Comparison of ENCODE assay signal across 8 cellular contexts in genomic region chr21:33479679-33480480, GRCh38. TPM values are rescaled to one million over a fixed set of nuclear protein-coding genes. Genes with fewer than 3 reads are reported as not detected.
DNase-seq lines count a peak whose midpoint lies in the region; ATAC-seq, FAIRE-seq and TF ChIP-seq lines count a peak whose summit lies in the region.

TSS of gene TMEM50B (minus strand) at chr21:33479974. CDS start at chr21:33468885, 11,089 bp downstream.

- peak; percentile 80 for TF ChIP-seq POLR2A in GM12891 (IDR thresholded peaks at IDR 0.05; ENCODE audit: low read depth, low read length)
- TF ChIP-seq POLR2A in heart left ventricle (IDR thresholded peaks at IDR 0.05) = peak; percentile 86 to 95

- H3K4me3 ChIP-seq in heart left ventricle = peak within 1 kb of the TSS; percentile 64 to 98 (median 90)
- H3K4me3 ChIP-seq in upper lobe of right lung = peak within 1 kb of the TSS; percentile 93

- peak; percentile 24 to 80 (median 56) for TF ChIP-seq CTCF in heart left ventricle (IDR thresholded peaks at IDR 0.05)
- TF ChIP-seq CTCF in upper lobe of right lung (IDR thresholded peaks at IDR 0.05) = peak; percentile 68

- FAIRE-seq in GM12891 (lab: Jason Lieb, UNC) = peak; percentile 94

- DNase-seq in GM12891 (ENCODE audit: insufficient read length, low spot score) (peak; percentile 93), NCI-H1436 (lab: John Stamatoyannopoulos, UW) (peak; percentile 92), T follicular helper cell (ENCODE audit: low read depth) (peak; percentile 95), heart left ventricle (peak; percentile 96 to 98 (median 97)), posterior vena cava (ENCODE audit: low spot score) (peak; percentile 99), upper lobe of right lung (peak; percentile 98)

- H3K27me3 ChIP-seq in heart left ventricle = no peaks in the 10 kb centered on the region
- H3K27me3 ChIP-seq in upper lobe of right lung = no peaks in the 10 kb centered on the region

- intact Hi-C loops in heart left ventricle (cut with DNase I) = loop anchor here in 3 of 10 donors (2.0 to 5.0 kb wide), 2 partner anchors 62 to 63 kb away; partner anchors contain the start of genes GART (in 3 of the 3) and SON (in 3 of the 3)
- intact Hi-C loops in posterior vena cava (cut with DNase I) = no loop called here
- intact Hi-C loops in upper lobe of right lung (cut with DNase I) = no loop called here

- H3K9me3 ChIP-seq in heart left ventricle (no peaks in the 10 kb centered on the region), upper lobe of right lung (no peaks in the 10 kb centered on the region)

- ATAC-seq in HG02840 (IDR thresholded peaks at IDR 0.05; ENCODE audit: low FRiP score, unreplicated experiment) = peak; percentile 88
- ATAC-seq in heart left ventricle = peak; percentile 96 to 98 (median 98)
- ATAC-seq in upper lobe of right lung = peak; percentile 98

- peak within 1 kb of the TSS; percentile 38 for H3K27ac ChIP-seq in adipose tissue (ENCODE audit: low read depth, low read length)
- H3K27ac ChIP-seq in heart left ventricle = peak within 1 kb of the TSS; percentile 87 to 100 (median 98)
- H3K27ac ChIP-seq in upper lobe of right lung = peak within 1 kb of the TSS; percentile 99

- H3K4me1 ChIP-seq in heart left ventricle (peaks cover 0 to 26% (median 12%) of the 10 kb centered on the region in 12 donors), upper lobe of right lung (peaks cover 18% of the 10 kb centered on the region)

- H3K36me3 ChIP-seq in heart left ventricle = no peaks in the 10 kb centered on the region
- no peaks in the 10 kb centered on the region for H3K36me3 ChIP-seq in upper lobe of right lung

- 0 to 1% (median 0%) methylated on average over 79 to 91 of the region's 93 CpGs for WGBS in adipose tissue, 3 donors
- 0% methylated on average over 1 to 93 of the region's 93 CpGs for WGBS in heart left ventricle, 4 donors

TF ChIP-seq in GM12891, 5 proteins besides CTCF, POLR2A, EP300 and RAD21:
- TF ChIP-seq POLR2AphosphoS5 (IDR thresholded peaks at IDR 0.05; ENCODE audit: low read depth, low read length) = peak; percentile 62; the same call in 1 of the 2 replicates
- no peak for TF ChIP-seq POU2F2 (IDR thresholded peaks at IDR 0.05; ENCODE audit: low read depth, low read length)
- TF ChIP-seq TAF1 (IDR thresholded peaks at IDR 0.05; ENCODE audit: low read depth, low read length) = peak; percentile 68; the same call in 1 of the 2 replicates
- TF ChIP-seq SPI1 (IDR thresholded peaks at IDR 0.05; ENCODE audit: low read depth, low read length) = peak; percentile 22; the same call in 1 of the 2 replicates
- TF ChIP-seq PAX5 (IDR thresholded peaks at IDR 0.05; ENCODE audit: insufficient read depth, low read length, severe bottlenecking) = no peak

RNA-seq across cellular contexts. Expression of gene TMEM50B, which starts in this region (rescaled TPM):
- 9.7 TPM for polyA plus RNA-seq in GM12891 (2012; ENCODE audit: low read depth, missing spikeins)
- polyA plus RNA-seq in adipose tissue (10 to 100 TPM; 21.1 to 34.8 (median 29.0) TPM), heart left ventricle (10 to 100 TPM; 26.5 to 47.4 TPM)
- total RNA-seq in heart left ventricle (10 to 100 TPM; 23.5 to 44.2 (median 31.2) TPM), posterior vena cava (10 to 100 TPM; 34.2 to 49.1 TPM), upper lobe of right lung (73.2 TPM)

Comparison
In these comparisons a context has a peak if more than half of its experiments do, and no peak if none do; other contexts are left out.
1. Peak in every context shown above with its lines: DNase-seq, ATAC-seq, H3K4me3 ChIP-seq and H3K27ac ChIP-seq.
2. H3K27ac ChIP-seq: peak in every context shown above with its lines; median percentile 99 in upper lobe of right lung; 98 in heart left ventricle; 38 in adipose tissue.